20 cellular contexts compared by ENCODE assay signal in the genomic region with DNA sequence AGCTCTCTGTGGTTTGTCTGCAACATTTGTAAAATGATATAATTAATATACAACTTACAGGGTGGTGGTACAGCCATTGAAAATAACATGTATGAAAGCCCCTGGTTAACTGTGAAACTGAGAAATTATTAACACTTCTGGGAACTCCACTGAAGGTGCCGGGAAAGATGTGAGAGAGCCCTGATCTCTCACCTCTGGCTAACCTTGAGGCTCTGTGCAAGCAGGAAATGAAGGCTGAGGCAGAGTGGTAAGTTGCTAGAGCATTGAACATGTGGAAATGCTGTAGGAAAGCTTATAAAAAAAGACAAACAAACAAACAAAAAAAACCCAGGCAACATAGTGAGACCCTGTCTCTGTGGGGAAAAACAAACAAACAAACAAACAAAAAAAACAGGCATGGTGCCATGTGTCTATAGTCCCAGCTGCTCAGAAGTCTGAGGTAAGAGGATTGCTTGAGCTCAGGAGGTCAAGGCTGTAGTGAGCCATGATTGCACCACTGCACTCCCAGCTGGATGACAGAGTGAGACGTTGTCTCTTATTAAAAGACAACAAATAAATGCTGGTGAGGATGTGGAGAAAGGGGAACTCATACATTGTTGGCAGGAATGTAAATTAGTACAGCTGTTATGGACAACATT. TPM values are rescaled to one million over a fixed set of nuclear protein-coding genes. Genes with fewer than 3 reads are reported as not detected.
DNase-seq lines count a peak whose midpoint lies in the region; ATAC-seq and TF ChIP-seq lines count a peak whose summit lies in the region.
"Had no signal": no experiment of that assay in that cellular context is flagged by ENCODE, and none has a peak within 500 bp of the region (broad histone marks: within the 10 kb centered on the region; RNA-seq: fewer than 3 reads in every experiment).

No MANE protein-coding gene starts in this region.

- H3K27me3 ChIP-seq in GM23248 (replicated peaks; ENCODE audit: insufficient read depth): no peaks in the 10 kb centered on the region
- H3K27me3 ChIP-seq: gastrocnemius medialis, sigmoid colon had no signal

- no peak for TF ChIP-seq POLR2A in NB4 (IDR thresholded peaks at IDR 0.05; ENCODE audit: extremely low read depth, insufficient read length)

- no peaks in the 10 kb centered on the region for H4K20me1 ChIP-seq in GM23248 (ENCODE audit: insufficient read depth)

- no peak overlapping the region for H3K9ac ChIP-seq in GM23248
- H3K9ac ChIP-seq: parathyroid adenoma had no signal

- H3K4me1 ChIP-seq in GM23248 (ENCODE audit: insufficient read depth): no peaks in the 10 kb centered on the region
- H3K4me1 ChIP-seq: Caco-2, gastrocnemius medialis, parathyroid adenoma, sigmoid colon had no signal

- H3K27ac ChIP-seq in GM23248: no peak overlapping the region
- H3K27ac ChIP-seq: coronary artery, gastrocnemius medialis, parathyroid adenoma, sigmoid colon, SK-N-MC had no signal

- peaks cover 21% of the 10 kb centered on the region for H3K36me3 Mint-ChIP-seq in nephron progenitor cell (ENCODE audit: low read depth)

- 89 to 96% methylated on average over 2 of the region's 2 CpGs for WGBS in GM23248 (ENCODE audit: low coverage in 1 of 2, low lambda C conversion rate in 2 of 2, missing lambda C conversion rate in 2 of 2), 2 experiments

- no peaks in the 10 kb centered on the region for H3K36me3 ChIP-seq in GM23248 (ENCODE audit: low read depth)
- H3K36me3 ChIP-seq: gastrocnemius medialis, sigmoid colon had no signal

- no peaks in the 10 kb centered on the region for H3K79me2 ChIP-seq in GM23248 (ENCODE audit: insufficient read depth)
- H3K79me2 ChIP-seq: parathyroid adenoma had no signal

- no peak for ATAC-seq in GM18873 (IDR thresholded peaks at IDR 0.05; ENCODE audit: low FRiP score, unreplicated experiment)
- ATAC-seq: gastrocnemius medialis; naive thymus-derived CD8-positive, alpha-beta T cell had no signal

- TF ChIP-seq CTCF in NB4 (IDR thresholded peaks at IDR 0.05; ENCODE audit: low read depth, low read length) (no peak), epithelial cell of esophagus (IDR thresholded peaks at IDR 0.05; ENCODE audit: insufficient read depth, low read depth, low read length, missing control alignments) (no peak), nephron progenitor cell (IDR thresholded peaks at IDR 0.05) (no peak)

- H3F3A ChIP-seq in GM23248 (ENCODE audit: insufficient read depth): no peaks in the 10 kb centered on the region

- H3K27me3 Mint-ChIP-seq in nephron progenitor cell (ENCODE audit: low read depth, poor library complexity): peaks cover 5% of the 10 kb centered on the region
- H3K27me3 Mint-ChIP-seq: memory B cell; naive thymus-derived CD8-positive, alpha-beta T cell; stimulated activated naive CD8-positive, alpha-beta T cell treated with anti-CD3 and anti-CD28 coated beads, Interleukin-15, Interleukin-2, amounts not matched to agents 100 ng/mL and 50 ng/mL, for 24 hours had no signal

- H3K4me3 Mint-ChIP-seq in nephron progenitor cell: no peak overlapping the region
- H3K4me3 Mint-ChIP-seq: memory B cell; naive thymus-derived CD8-positive, alpha-beta T cell; stimulated activated naive CD8-positive, alpha-beta T cell treated with anti-CD3 and anti-CD28 coated beads, Interleukin-15, Interleukin-2, amounts not matched to agents 100 ng/mL and 50 ng/mL, for 24 hours had no signal

- in situ Hi-C loops in GM23248 (cut with MboI): no loop called here

- peak; percentile 3 for DNase-seq in GM23248
- DNase-seq in NB4 (ENCODE audit: low read depth): peak; percentile 15
- DNase-seq in epithelial cell of esophagus (ENCODE audit: low read depth): peak; percentile 55
- DNase-seq in nephron progenitor cell: no peak
- no peak for DNase-seq in activated T-cell treated with anti-CD3 and anti-CD28 coated beads, Interleukin-2, amount 50 U/mL, for 1 hour
- no peak for DNase-seq in mesenteric fat pad (ENCODE audit: low spot score)
- DNase-seq: activated naive CD4-positive, alpha-beta T cell treated with anti-CD3 and anti-CD28 coated beads, Interleukin-2, amount 50 U/mL, for 16 hours; activated T-cell treated with anti-CD3 and anti-CD28 coated beads, Interleukin-2, amount 50 U/mL, for 48 hours; Caco-2; gastrocnemius medialis; kidney; naive thymus-derived CD8-positive, alpha-beta T cell; NCI-H774; sigmoid colon had no signal

- H3K9me3 Mint-ChIP-seq in nephron progenitor cell: peaks cover 35% of the 10 kb centered on the region

- H3K9me2 ChIP-seq in GM23248 (ENCODE audit: insufficient read depth): no peaks in the 10 kb centered on the region; the same call in 1 of the 2 replicates

- H3K27ac Mint-ChIP-seq in nephron progenitor cell: peak overlapping the region; percentile 36
- H3K27ac Mint-ChIP-seq: memory B cell; stimulated activated naive CD8-positive, alpha-beta T cell treated with anti-CD3 and anti-CD28 coated beads, Interleukin-15, Interleukin-2, amounts not matched to agents 100 ng/mL and 50 ng/mL, for 24 hours had no signal

- no peak overlapping the region for H2AFZ ChIP-seq in GM23248
- H2AFZ ChIP-seq: parathyroid adenoma had no signal

- no peaks in the 10 kb centered on the region for H3K4me1 Mint-ChIP-seq in nephron progenitor cell
- H3K4me1 Mint-ChIP-seq: memory B cell; naive thymus-derived CD8-positive, alpha-beta T cell had no signal

- H3K4me2 ChIP-seq in GM23248 (ENCODE audit: unreplicated experiment): no peak overlapping the region

- H3K4me3 ChIP-seq in GM23248 (no peak overlapping the region), NB4 (ENCODE audit: low read depth, low read length) (no peak overlapping the region), epithelial cell of esophagus (ENCODE audit: low read length) (no peak overlapping the region)
- H3K4me3 ChIP-seq: coronary artery, gastrocnemius medialis, sigmoid colon, SK-N-MC had no signal

- H3K9me3 ChIP-seq in GM23248 (ENCODE audit: low read depth): no peaks in the 10 kb centered on the region
- H3K9me3 ChIP-seq: gastrocnemius medialis, sigmoid colon had no signal

RNA-seq across cellular contexts. Expression of gene CATSPER3, which starts 7.5 kb away (rescaled TPM):
- total RNA-seq in GM23248 (2014; rRNA removed; shearing (Covaris generic)): 0.11 TPM in 1 of 2 replicates, not detected in the other
- polyA plus RNA-seq in GM23248 (2016; fragmentation: Nextera tagmentation; extraction: Ambion mirVana): 0.14 and 0.18 TPM in 2 replicates
- 0.61 TPM for total RNA-seq in mesenteric fat pad

RNA-seq across cellular contexts. Expression of gene PITX1, which starts 58.8 kb away (rescaled TPM):
- not detected in 2 replicates for total RNA-seq in GM23248 (2014; rRNA removed; shearing (Covaris generic))
- not detected in 2 replicates for polyA plus RNA-seq in GM23248 (2016; fragmentation: Nextera tagmentation; extraction: Ambion mirVana)
- 0.13 TPM for total RNA-seq in mesenteric fat pad
- total RNA-seq: kidney; naive thymus-derived CD8-positive, alpha-beta T cell had no signal
- polyA plus RNA-seq: naive thymus-derived CD8-positive, alpha-beta T cell had no signal

Comparison
In these comparisons a context has a peak if more than half of its experiments do, and no peak if none do; other contexts are left out.
1. DNase-seq: peak in GM23248 (single experiment), NB4 (single experiment) and epithelial cell of esophagus (single experiment); none in nephron progenitor cell (single experiment), activated T-cell treated with anti-CD3 and anti-CD28 coated beads, Interleukin-2, amount 50 U/mL, for 1 hour (single experiment) and mesenteric fat pad (single experiment).